Comparison of ENCODE assay signal across 8 cellular contexts in genomic region chr11:133945087-133945974, GRCh38. TPM values are rescaled to one million over a fixed set of nuclear protein-coding genes. Genes with fewer than 3 reads are reported as not detected.
DNase-seq lines count a peak whose midpoint lies in the region; ATAC-seq and TF ChIP-seq lines count a peak whose summit lies in the region.

No MANE protein-coding gene starts in this region.

- H3F3A ChIP-seq in GM23338 (replicated peaks; ENCODE audit: low read depth) = no peaks in the 10 kb centered on the region

- H3K4me3 Mint-ChIP-seq in GM23338 = no peak overlapping the region

- H3K27me3 ChIP-seq in BLaER1 treated with 17β-estradiol and CSF1 and Interleukin-3, amounts not matched to agents 10 nM and 100 nM = no peaks in the 10 kb centered on the region
- H3K27me3 ChIP-seq in ascending aorta (no peaks in the 10 kb centered on the region), uterus (no peaks in the 10 kb centered on the region), GM23338 (ENCODE audit: insufficient read depth) (no peaks in the 10 kb centered on the region)

- H3K27ac Mint-ChIP-seq in GM23338 = no peak overlapping the region

- peaks cover 30 to 74% (median 63%) of the 10 kb centered on the region in 10 experiments for H3K4me1 ChIP-seq in BLaER1 treated with 17β-estradiol and CSF1 and Interleukin-3, amounts not matched to agents 10 nM and 100 nM
- H3K4me1 ChIP-seq in ascending aorta (peaks cover 18 to 50% of the 10 kb centered on the region in 2 donors), uterus (peaks cover 8 to 30% of the 10 kb centered on the region in 2 donors), GM23338 (ENCODE audit: insufficient read depth) (peaks cover 37% of the 10 kb centered on the region)

- peaks cover 38% of the 10 kb centered on the region for H3K36me3 Mint-ChIP-seq in GM23338 (ENCODE audit: low read depth)

- intact Hi-C loops in ascending aorta (cut with DNase I) = no loop called here
- intact Hi-C loops in uterus (cut with DNase I; ENCODE audit: low total_unique reads) = no loop called here

- H3K27me3 Mint-ChIP-seq in GM23338 (ENCODE audit: insufficient read depth, low read depth, poor library complexity) = peaks cover 19% of the 10 kb centered on the region

- no peak for ATAC-seq in GM23338

- H3K9ac ChIP-seq in BLaER1 treated with 17β-estradiol and CSF1 and Interleukin-3, amounts not matched to agents 10 nM and 100 nM = no peak overlapping the region

- no peaks in the 10 kb centered on the region for H3K36me3 ChIP-seq in BLaER1 treated with 17β-estradiol and CSF1 and Interleukin-3, amounts not matched to agents 10 nM and 100 nM
- H3K36me3 ChIP-seq in ascending aorta = peaks cover 19 to 30% of the 10 kb centered on the region in 2 donors
- no peaks in the 10 kb centered on the region for H3K36me3 ChIP-seq in uterus
- H3K36me3 ChIP-seq in GM23338 (ENCODE audit: insufficient read depth) = peaks cover 14% of the 10 kb centered on the region; the same call in 1 of the 2 replicates

- H3K9me3 ChIP-seq in BLaER1 treated with 17β-estradiol and CSF1 and Interleukin-3, amounts not matched to agents 10 nM and 100 nM (replicated peaks in 1 of 11) = no peaks in the 10 kb centered on the region
- H3K9me3 ChIP-seq in ascending aorta (no peaks in the 10 kb centered on the region), uterus (no peaks in the 10 kb centered on the region)

- DNase-seq in T-helper 9 cell (peak; percentile 62), ascending aorta (ENCODE audit: low spot score in 2 of 2) (no peak), occipital lobe (lab: John Stamatoyannopoulos, UW) (peak; percentile 50), uterus (peak; percentile 72 to 73), HPDE6-E6E7 (ENCODE audit: extremely low spot score) (no peak), GM23338 (ENCODE audit: low spot score) (no peak), NCI-H1436 treated with DMSO at 0.1 percent for 48 hours (lab: John Stamatoyannopoulos, UW) (no peak)

- no peak overlapping the region for H2AFZ ChIP-seq in GM23338

- peaks cover 0 to 45% (median 17%) of the 10 kb centered on the region in 11 experiments; a peak in 14 of 22 replicates for H4K20me1 ChIP-seq in BLaER1 treated with 17β-estradiol and CSF1 and Interleukin-3, amounts not matched to agents 10 nM and 100 nM
- peaks cover 29% of the 10 kb centered on the region for H4K20me1 ChIP-seq in GM23338 (replicated peaks; ENCODE audit: insufficient read depth)

- H3K4me2 ChIP-seq in BLaER1 treated with 17β-estradiol and CSF1 and Interleukin-3, amounts not matched to agents 10 nM and 100 nM = peak overlapping the region; percentile 26 to 79 (median 65)
- H3K4me2 ChIP-seq in GM23338 = no peak overlapping the region

- H3K4me1 Mint-ChIP-seq in GM23338 = peaks cover 47% of the 10 kb centered on the region

- H3K27ac ChIP-seq in BLaER1 treated with 17β-estradiol and CSF1 and Interleukin-3, amounts not matched to agents 10 nM and 100 nM = no peak overlapping the region
- H3K27ac ChIP-seq in ascending aorta (peak overlapping the region; percentile 10 to 27), uterus (peak overlapping the region; percentile 52 to 66), GM23338 (ENCODE audit: low read depth) (no peak overlapping the region)

- no peak overlapping the region for H3K4me3 ChIP-seq in BLaER1 treated with 17β-estradiol and CSF1 and Interleukin-3, amounts not matched to agents 10 nM and 100 nM
- no peak overlapping the region for H3K4me3 ChIP-seq in ascending aorta
- no peak overlapping the region for H3K4me3 ChIP-seq in uterus
- no peak overlapping the region for H3K4me3 ChIP-seq in GM23338

- no peaks in the 10 kb centered on the region for H3K9me2 ChIP-seq in GM23338 (ENCODE audit: insufficient read depth)

- H3K79me2 ChIP-seq in GM23338 (replicated peaks; ENCODE audit: insufficient read depth) = peaks cover 61% of the 10 kb centered on the region

- TF ChIP-seq CTCF in ascending aorta (IDR thresholded peaks at IDR 0.05) = no peak
- no peak for TF ChIP-seq CTCF in uterus (IDR thresholded peaks at IDR 0.05)
- no peak for TF ChIP-seq CTCF in GM23338 (conservative IDR thresholded peaks at IDR 0.05; ENCODE audit: low read depth in 2 of 2)

- no peak for TF ChIP-seq POLR2A in uterus (IDR thresholded peaks at IDR 0.05)

- H3K9me3 Mint-ChIP-seq in GM23338 = no peaks in the 10 kb centered on the region; the same call in 1 of the 3 replicates

TF ChIP-seq in GM23338, 12 proteins besides CTCF, POLR2A, EP300 and RAD21:
- TF ChIP-seq EZH2 (IDR thresholded peaks at IDR 0.05; ENCODE audit: low read depth, unreplicated experiment) = no peak

RNA-seq across cellular contexts. Expression of gene IGSF9B, which starts 11.4 kb away (rescaled TPM):
- 162 TPM for total RNA-seq in ascending aorta
- total RNA-seq in occipital lobe = 5.5 TPM
- total RNA-seq in uterus = 100 to 1,000 TPM in 1 of 4 donors, 10 to 100 TPM in 2, 1 to 10 TPM in 1; 6.5 to 106 (median 29.1) TPM
- total RNA-seq in GM23338 (2014; rRNA removed; shearing (Covaris generic)) = 41.2 and 51.2 TPM in 2 replicates
- polyA plus RNA-seq in GM23338 (2016; fragmentation: Nextera tagmentation; extraction: Ambion mirVana) = 8.7 TPM in 2 replicates

Comparison
In these comparisons a context has a peak if more than half of its experiments do, and no peak if none do; other contexts are left out.
1. H3K27ac ChIP-seq: peak in ascending aorta (2 of 2) and uterus (2 of 2); none in BLaER1 treated with 17β-estradiol and CSF1 and Interleukin-3, amounts not matched to agents 10 nM and 100 nM (0 of 11) and GM23338 (single experiment).
2. DNase-seq: peak in T-helper 9 cell (single experiment), occipital lobe (single experiment) and uterus (2 of 2); none in ascending aorta (0 of 2), HPDE6-E6E7 (single experiment), GM23338 (single experiment) and NCI-H1436 treated with DMSO at 0.1 percent for 48 hours (single experiment).